ENCODE assay signal across 1 cellular context in the genomic region with DNA sequence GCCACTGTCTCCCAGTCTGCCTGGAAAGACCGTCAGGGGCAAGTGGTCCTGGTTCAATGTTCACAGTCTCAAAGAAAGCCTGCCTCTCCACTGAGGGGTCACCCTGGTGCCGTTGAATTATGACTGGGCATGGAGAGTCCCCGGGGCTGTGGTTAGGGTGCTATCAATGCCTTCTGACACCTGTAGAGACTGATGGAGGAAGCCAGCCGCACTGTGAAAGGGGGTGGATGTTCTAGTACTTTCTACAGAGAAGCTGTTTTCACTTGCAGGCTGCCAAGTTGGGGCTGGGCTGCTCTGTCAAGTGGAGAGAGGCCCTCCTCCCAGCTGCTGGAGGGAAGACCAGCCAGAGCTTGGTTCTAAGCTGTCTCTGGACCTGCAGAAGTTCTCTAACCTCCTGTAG.
TF ChIP-seq lines count a peak whose summit lies in the region.

No MANE protein-coding gene starts in this region.

TF ChIP-seq in GM12878, 131 proteins besides CTCF, POLR2A, EP300 and RAD21 (continued from another document):
- TF ChIP-seq, protein P1, sequence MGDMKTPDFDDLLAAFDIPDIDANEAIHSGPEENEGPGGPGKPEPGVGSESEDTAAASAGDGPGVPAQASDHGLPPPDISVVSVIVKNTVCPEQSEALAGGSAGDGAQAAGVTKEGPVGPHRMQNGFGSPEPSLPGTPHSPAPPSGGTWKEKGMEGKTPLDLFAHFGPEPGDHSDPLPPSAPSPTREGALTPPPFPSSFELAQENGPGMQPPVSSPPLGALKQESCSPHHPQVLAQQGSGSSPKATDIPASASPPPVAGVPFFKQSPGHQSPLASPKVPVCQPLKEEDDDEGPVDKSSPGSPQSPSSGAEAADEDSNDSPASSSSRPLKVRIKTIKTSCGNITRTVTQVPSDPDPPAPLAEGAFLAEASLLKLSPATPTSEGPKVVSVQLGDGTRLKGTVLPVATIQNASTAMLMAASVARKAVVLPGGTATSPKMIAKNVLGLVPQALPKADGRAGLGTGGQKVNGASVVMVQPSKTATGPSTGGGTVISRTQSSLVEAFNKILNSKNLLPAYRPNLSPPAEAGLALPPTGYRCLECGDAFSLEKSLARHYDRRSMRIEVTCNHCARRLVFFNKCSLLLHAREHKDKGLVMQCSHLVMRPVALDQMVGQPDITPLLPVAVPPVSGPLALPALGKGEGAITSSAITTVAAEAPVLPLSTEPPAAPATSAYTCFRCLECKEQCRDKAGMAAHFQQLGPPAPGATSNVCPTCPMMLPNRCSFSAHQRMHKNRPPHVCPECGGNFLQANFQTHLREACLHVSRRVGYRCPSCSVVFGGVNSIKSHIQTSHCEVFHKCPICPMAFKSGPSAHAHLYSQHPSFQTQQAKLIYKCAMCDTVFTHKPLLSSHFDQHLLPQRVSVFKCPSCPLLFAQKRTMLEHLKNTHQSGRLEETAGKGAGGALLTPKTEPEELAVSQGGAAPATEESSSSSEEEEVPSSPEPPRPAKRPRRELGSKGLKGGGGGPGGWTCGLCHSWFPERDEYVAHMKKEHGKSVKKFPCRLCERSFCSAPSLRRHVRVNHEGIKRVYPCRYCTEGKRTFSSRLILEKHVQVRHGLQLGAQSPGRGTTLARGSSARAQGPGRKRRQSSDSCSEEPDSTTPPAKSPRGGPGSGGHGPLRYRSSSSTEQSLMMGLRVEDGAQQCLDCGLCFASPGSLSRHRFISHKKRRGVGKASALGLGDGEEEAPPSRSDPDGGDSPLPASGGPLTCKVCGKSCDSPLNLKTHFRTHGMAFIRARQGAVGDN (IDR thresholded peaks at IDR 0.05): peak; percentile 87
- TF ChIP-seq IKZF2 (IDR thresholded peaks at IDR 0.05): peak; percentile 84 to 93
- TF ChIP-seq CEBPB (IDR thresholded peaks at IDR 0.05; ENCODE audit: borderline replicate concordance in 1 of 2, low read depth in 2 of 2, low read length in 2 of 2): no peak
- peak; percentile 46; the same call in 1 of the 2 replicates for TF ChIP-seq EED (IDR thresholded peaks at IDR 0.05; ENCODE audit: low read depth)
- TF ChIP-seq FOS (IDR thresholded peaks at IDR 0.05; ENCODE audit: borderline replicate concordance, extremely low read depth, insufficient read length): no peak
- TF ChIP-seq GATAD2B (conservative IDR thresholded peaks at IDR 0.05; ENCODE audit: low read depth): peak; percentile 72
- peak; percentile 45; the same call in 1 of the 2 replicates for TF ChIP-seq YY1 (IDR thresholded peaks at IDR 0.05; ENCODE audit: low read depth, low read length)
- TF ChIP-seq, protein P2, sequence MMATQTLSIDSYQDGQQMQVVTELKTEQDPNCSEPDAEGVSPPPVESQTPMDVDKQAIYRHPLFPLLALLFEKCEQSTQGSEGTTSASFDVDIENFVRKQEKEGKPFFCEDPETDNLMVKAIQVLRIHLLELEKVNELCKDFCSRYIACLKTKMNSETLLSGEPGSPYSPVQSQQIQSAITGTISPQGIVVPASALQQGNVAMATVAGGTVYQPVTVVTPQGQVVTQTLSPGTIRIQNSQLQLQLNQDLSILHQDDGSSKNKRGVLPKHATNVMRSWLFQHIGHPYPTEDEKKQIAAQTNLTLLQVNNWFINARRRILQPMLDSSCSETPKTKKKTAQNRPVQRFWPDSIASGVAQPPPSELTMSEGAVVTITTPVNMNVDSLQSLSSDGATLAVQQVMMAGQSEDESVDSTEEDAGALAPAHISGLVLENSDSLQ (IDR thresholded peaks at IDR 0.05): peak; percentile 54
- TF ChIP-seq, protein P3, sequence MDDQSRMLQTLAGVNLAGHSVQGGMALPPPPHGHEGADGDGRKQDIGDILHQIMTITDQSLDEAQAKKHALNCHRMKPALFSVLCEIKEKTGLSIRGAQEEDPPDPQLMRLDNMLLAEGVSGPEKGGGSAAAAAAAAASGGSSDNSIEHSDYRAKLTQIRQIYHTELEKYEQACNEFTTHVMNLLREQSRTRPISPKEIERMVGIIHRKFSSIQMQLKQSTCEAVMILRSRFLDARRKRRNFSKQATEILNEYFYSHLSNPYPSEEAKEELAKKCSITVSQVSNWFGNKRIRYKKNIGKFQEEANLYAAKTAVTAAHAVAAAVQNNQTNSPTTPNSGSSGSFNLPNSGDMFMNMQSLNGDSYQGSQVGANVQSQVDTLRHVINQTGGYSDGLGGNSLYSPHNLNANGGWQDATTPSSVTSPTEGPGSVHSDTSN (IDR thresholded peaks at IDR 0.05; ENCODE audit: insufficient replicate concordance, low read depth, low read length): peak; percentile 70
- no peak for TF ChIP-seq EGR1 (IDR thresholded peaks at IDR 0.05; ENCODE audit: borderline replicate concordance in 1 of 2, low read depth in 2 of 2, low read length in 2 of 2)
- TF ChIP-seq, protein P4, sequence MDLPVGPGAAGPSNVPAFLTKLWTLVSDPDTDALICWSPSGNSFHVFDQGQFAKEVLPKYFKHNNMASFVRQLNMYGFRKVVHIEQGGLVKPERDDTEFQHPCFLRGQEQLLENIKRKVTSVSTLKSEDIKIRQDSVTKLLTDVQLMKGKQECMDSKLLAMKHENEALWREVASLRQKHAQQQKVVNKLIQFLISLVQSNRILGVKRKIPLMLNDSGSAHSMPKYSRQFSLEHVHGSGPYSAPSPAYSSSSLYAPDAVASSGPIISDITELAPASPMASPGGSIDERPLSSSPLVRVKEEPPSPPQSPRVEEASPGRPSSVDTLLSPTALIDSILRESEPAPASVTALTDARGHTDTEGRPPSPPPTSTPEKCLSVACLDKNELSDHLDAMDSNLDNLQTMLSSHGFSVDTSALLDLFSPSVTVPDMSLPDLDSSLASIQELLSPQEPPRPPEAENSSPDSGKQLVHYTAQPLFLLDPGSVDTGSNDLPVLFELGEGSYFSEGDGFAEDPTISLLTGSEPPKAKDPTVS (IDR thresholded peaks at IDR 0.05; ENCODE audit: low read depth, low read length): peak; percentile 94
- 0 out of 2 replicates have a peak, but pooled peaks have one; percentile 21 for TF ChIP-seq LARP7 (IDR thresholded peaks at IDR 0.05)
- TF ChIP-seq MEF2B (IDR thresholded peaks at IDR 0.05; ENCODE audit: partially characterized antibody, poor library complexity, severe bottlenecking): peak; percentile 81
- TF ChIP-seq ZBED1 (IDR thresholded peaks at IDR 0.05; ENCODE audit: borderline replicate concordance): no peak
- peak; percentile 44; the same call in 1 of the 2 replicates for TF ChIP-seq JUNB (IDR thresholded peaks at IDR 0.05)
- no peak; the same call in 1 of the 2 replicates for TF ChIP-seq RAD51 (IDR thresholded peaks at IDR 0.05)
- peak; percentile 65 for TF ChIP-seq RELA (IDR thresholded peaks at IDR 0.05; ENCODE audit: borderline replicate concordance, partially characterized antibody)
- peak; percentile 56 for TF ChIP-seq POLR2AphosphoS5 (IDR thresholded peaks at IDR 0.05; ENCODE audit: low read length)
- 0 out of 2 replicates have a peak, but pooled peaks have one; percentile 40 for TF ChIP-seq TAF1 (IDR thresholded peaks at IDR 0.05; ENCODE audit: borderline replicate concordance, low read depth, low read length)
- TF ChIP-seq, protein P5, sequence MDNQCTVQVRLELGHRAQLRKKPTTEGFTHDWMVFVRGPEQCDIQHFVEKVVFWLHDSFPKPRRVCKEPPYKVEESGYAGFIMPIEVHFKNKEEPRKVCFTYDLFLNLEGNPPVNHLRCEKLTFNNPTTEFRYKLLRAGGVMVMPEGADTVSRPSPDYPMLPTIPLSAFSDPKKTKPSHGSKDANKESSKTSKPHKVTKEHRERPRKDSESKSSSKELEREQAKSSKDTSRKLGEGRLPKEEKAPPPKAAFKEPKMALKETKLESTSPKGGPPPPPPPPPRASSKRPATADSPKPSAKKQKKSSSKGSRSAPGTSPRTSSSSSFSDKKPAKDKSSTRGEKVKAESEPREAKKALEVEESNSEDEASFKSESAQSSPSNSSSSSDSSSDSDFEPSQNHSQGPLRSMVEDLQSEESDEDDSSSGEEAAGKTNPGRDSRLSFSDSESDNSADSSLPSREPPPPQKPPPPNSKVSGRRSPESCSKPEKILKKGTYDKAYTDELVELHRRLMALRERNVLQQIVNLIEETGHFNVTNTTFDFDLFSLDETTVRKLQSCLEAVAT (IDR thresholded peaks at IDR 0.05): peak; percentile 56; the same call in 1 of the 2 replicates
- TF ChIP-seq, protein P6, sequence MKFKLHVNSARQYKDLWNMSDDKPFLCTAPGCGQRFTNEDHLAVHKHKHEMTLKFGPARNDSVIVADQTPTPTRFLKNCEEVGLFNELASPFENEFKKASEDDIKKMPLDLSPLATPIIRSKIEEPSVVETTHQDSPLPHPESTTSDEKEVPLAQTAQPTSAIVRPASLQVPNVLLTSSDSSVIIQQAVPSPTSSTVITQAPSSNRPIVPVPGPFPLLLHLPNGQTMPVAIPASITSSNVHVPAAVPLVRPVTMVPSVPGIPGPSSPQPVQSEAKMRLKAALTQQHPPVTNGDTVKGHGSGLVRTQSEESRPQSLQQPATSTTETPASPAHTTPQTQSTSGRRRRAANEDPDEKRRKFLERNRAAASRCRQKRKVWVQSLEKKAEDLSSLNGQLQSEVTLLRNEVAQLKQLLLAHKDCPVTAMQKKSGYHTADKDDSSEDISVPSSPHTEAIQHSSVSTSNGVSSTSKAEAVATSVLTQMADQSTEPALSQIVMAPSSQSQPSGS (IDR thresholded peaks at IDR 0.05; ENCODE audit: low read length): peak; percentile 71
- TF ChIP-seq BCL11A (IDR thresholded peaks at IDR 0.05; ENCODE audit: low read depth, low read length): peak; percentile 90
- TF ChIP-seq DPF2 (IDR thresholded peaks at IDR 0.05): peak; percentile 96
- peak; percentile 85; the same call in 2 of the 3 replicates for TF ChIP-seq POU2F2 (IDR thresholded peaks at IDR 0.05; ENCODE audit: borderline replicate concordance, low read depth, low read length)
- peak; percentile 28; the same call in 1 of the 2 replicates for TF ChIP-seq FOXM1 (IDR thresholded peaks at IDR 0.05; ENCODE audit: low read depth, low read length)
- peak; percentile 84; the same call in 1 of the 2 replicates for TF ChIP-seq NBN (IDR thresholded peaks at IDR 0.05)
- TF ChIP-seq, protein P7, sequence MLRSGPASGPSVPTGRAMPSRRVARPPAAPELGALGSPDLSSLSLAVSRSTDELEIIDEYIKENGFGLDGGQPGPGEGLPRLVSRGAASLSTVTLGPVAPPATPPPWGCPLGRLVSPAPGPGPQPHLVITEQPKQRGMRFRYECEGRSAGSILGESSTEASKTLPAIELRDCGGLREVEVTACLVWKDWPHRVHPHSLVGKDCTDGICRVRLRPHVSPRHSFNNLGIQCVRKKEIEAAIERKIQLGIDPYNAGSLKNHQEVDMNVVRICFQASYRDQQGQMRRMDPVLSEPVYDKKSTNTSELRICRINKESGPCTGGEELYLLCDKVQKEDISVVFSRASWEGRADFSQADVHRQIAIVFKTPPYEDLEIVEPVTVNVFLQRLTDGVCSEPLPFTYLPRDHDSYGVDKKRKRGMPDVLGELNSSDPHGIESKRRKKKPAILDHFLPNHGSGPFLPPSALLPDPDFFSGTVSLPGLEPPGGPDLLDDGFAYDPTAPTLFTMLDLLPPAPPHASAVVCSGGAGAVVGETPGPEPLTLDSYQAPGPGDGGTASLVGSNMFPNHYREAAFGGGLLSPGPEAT (IDR thresholded peaks at IDR 0.05; ENCODE audit: low read depth): peak; percentile 96
- TF ChIP-seq ZNF217 (IDR thresholded peaks at IDR 0.05): peak; percentile 62; the same call in 1 of the 2 replicates
- TF ChIP-seq IRF4 (IDR thresholded peaks at IDR 0.05; ENCODE audit: low read depth, low read length): peak; percentile 74
- peak; percentile 79 for TF ChIP-seq SP1 (IDR thresholded peaks at IDR 0.05; ENCODE audit: low read depth, low read length)
- TF ChIP-seq, protein P8, sequence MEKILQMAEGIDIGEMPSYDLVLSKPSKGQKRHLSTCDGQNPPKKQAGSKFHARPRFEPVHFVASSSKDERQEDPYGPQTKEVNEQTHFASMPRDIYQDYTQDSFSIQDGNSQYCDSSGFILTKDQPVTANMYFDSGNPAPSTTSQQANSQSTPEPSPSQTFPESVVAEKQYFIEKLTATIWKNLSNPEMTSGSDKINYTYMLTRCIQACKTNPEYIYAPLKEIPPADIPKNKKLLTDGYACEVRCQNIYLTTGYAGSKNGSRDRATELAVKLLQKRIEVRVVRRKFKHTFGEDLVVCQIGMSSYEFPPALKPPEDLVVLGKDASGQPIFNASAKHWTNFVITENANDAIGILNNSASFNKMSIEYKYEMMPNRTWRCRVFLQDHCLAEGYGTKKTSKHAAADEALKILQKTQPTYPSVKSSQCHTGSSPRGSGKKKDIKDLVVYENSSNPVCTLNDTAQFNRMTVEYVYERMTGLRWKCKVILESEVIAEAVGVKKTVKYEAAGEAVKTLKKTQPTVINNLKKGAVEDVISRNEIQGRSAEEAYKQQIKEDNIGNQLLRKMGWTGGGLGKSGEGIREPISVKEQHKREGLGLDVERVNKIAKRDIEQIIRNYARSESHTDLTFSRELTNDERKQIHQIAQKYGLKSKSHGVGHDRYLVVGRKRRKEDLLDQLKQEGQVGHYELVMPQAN (conservative IDR thresholded peaks at IDR 0.05): no peak
- TF ChIP-seq IKZF1 (conservative IDR thresholded peaks at IDR 0.05): peak; percentile 95
- TF ChIP-seq, protein P9, sequence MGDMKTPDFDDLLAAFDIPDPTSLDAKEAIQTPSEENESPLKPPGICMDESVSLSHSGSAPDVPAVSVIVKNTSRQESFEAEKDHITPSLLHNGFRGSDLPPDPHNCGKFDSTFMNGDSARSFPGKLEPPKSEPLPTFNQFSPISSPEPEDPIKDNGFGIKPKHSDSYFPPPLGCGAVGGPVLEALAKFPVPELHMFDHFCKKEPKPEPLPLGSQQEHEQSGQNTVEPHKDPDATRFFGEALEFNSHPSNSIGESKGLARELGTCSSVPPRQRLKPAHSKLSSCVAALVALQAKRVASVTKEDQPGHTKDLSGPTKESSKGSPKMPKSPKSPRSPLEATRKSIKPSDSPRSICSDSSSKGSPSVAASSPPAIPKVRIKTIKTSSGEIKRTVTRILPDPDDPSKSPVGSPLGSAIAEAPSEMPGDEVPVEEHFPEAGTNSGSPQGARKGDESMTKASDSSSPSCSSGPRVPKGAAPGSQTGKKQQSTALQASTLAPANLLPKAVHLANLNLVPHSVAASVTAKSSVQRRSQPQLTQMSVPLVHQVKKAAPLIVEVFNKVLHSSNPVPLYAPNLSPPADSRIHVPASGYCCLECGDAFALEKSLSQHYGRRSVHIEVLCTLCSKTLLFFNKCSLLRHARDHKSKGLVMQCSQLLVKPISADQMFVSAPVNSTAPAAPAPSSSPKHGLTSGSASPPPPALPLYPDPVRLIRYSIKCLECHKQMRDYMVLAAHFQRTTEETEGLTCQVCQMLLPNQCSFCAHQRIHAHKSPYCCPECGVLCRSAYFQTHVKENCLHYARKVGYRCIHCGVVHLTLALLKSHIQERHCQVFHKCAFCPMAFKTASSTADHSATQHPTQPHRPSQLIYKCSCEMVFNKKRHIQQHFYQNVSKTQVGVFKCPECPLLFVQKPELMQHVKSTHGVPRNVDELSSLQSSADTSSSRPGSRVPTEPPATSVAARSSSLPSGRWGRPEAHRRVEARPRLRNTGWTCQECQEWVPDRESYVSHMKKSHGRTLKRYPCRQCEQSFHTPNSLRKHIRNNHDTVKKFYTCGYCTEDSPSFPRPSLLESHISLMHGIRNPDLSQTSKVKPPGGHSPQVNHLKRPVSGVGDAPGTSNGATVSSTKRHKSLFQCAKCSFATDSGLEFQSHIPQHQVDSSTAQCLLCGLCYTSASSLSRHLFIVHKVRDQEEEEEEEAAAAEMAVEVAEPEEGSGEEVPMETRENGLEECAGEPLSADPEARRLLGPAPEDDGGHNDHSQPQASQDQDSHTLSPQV (IDR thresholded peaks at IDR 0.05): no peak
- TF ChIP-seq JUND (IDR thresholded peaks at IDR 0.05; ENCODE audit: low read depth, low read length): 0 out of 2 replicates have a peak, but pooled peaks have one; percentile 49
- no peak for TF ChIP-seq YBX1 (IDR thresholded peaks at IDR 0.05)
- TF ChIP-seq KLF5 (IDR thresholded peaks at IDR 0.05; ENCODE audit: partially characterized antibody): peak; percentile 52
- TF ChIP-seq TCF3 (IDR thresholded peaks at IDR 0.05; ENCODE audit: borderline replicate concordance, insufficient read depth, low read depth, low read length): peak; percentile 76; the same call in 1 of the 2 replicates
- peak; percentile 65; the same call in 1 of the 2 replicates for TF ChIP-seq BACH1 (IDR thresholded peaks at IDR 0.05; ENCODE audit: borderline replicate concordance)
- TF ChIP-seq MTA2 (IDR thresholded peaks at IDR 0.05; ENCODE audit: low read depth): peak; percentile 94
